Comparison of ENCODE assay signal across 1 cellular context in the genomic region with DNA sequence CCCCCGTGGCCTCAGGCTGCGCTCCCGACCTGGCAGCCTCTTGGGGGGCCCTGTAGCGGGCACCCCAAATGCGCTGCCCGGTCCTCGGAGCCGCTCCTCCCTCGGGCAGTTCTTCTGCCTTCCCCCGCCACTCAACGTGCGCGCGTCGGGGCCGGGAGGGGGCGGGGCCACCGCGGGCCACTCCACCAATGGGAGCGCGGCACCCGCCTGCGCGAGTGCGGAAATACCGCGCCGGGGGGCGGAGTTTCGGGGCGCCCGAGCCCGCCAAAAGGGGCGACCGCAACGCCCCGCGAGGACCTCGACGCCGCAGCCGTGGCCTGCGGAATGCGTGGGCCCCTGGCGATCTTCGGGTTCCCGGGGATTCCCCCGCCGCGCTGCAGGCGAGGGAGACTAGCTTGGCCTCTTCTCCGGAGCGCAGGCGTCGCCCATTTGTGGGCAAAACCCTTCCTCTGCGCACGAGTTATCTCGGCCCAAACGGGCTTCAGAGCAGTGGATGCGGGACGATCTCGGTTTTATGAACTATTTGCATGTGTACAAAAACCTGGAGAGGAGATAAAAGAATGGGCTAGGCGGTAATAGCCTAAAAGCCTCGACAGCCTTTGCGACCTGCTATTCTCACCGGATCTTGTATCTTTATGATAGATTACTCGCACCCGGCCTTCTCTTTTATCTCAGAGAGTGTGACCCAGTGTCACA.
TF ChIP-seq lines count a peak whose summit lies in the region.

A gene with protein sequence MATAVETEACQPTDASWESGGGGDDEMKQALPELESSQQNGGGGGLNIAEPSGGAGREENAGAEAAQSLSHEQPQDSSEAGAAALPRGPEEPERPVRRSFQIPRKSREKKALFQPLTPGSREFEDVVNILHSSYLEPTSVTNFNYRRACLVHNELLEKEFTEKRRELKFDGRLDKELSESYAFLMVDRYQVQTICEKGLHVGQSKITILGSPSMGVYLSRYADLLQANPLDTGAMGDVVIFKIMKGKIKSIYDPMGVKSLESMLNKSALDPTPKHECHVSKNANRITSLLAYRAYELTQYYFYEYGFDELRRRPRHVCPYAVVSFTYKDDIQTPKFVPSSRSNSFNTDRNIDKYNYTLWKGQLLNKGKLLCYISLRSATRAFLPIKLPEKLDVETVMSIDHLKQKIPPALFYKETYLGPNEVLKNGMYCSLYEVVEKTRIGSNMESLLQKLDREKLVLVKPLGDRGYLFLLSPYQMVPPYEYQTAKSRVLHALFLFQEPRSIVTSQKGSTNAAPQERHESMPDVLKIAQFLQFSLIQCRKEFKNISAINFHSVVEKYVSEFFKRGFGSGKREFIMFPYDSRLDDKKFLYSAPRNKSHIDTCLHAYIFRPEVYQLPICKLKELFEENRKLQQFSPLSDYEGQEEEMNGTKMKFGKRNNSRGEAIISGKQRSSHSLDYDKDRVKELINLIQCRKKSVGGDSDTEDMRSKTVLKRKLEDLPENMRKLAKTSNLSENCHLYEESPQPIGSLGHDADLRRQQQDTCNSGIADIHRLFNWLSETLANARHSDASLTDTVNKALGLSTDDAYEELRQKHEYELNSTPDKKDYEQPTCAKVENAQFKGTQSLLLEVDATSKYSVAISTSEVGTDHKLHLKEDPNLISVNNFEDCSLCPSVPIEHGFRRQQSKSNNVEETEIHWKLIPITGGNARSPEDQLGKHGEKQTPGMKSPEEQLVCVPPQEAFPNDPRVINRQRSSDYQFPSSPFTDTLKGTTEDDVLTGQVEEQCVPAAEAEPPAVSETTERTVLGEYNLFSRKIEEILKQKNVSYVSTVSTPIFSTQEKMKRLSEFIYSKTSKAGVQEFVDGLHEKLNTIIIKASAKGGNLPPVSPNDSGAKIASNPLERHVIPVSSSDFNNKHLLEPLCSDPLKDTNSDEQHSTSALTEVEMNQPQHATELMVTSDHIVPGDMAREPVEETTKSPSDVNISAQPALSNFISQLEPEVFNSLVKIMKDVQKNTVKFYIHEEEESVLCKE (N-terminal part only) (minus strand): TSS at position 144 of the 696 bp plus-strand sequence. CDS start 259 bp downstream, outside the sequence.

TF ChIP-seq in HepG2, 621 proteins besides CTCF, POLR2A, EP300 and RAD21 (continues in another document):
- TF ChIP-seq MAFG (CRISPR knock-in tag; IDR thresholded peaks at IDR 0.05) (peak; percentile 3; the same call in 1 of the 2 replicates), SKI (IDR thresholded peaks at IDR 0.05; ENCODE audit: partially characterized antibody) (no peak), ZNF776 (CRISPR knock-in tag; IDR thresholded peaks at IDR 0.05) (peak; percentile 94), ZNF256 (CRISPR knock-in tag; conservative IDR thresholded peaks at IDR 0.05) (peak; percentile 95), MED13 (CRISPR knock-in tag; IDR thresholded peaks at IDR 0.05) (peak; percentile 59; the same call in 1 of the 2 replicates), USF2 (IDR thresholded peaks at IDR 0.05; ENCODE audit: low read depth, low read length) (no peak), USF2 (CRISPR knock-in tag; IDR thresholded peaks at IDR 0.05; ENCODE audit: borderline replicate concordance) (no peak), SP4 (CRISPR knock-in tag; IDR thresholded peaks at IDR 0.05) (peak; percentile 82), ZFP36L1 (CRISPR knock-in tag; IDR thresholded peaks at IDR 0.05) (peak; percentile 91), KDM1A (CRISPR knock-in tag; IDR thresholded peaks at IDR 0.05) (no peak), NPAS2 (CRISPR knock-in tag; IDR thresholded peaks at IDR 0.05; ENCODE audit: borderline replicate concordance) (no peak), ZNF121 (CRISPR knock-in tag; IDR thresholded peaks at IDR 0.05) (0 out of 2 replicates have a peak, but pooled peaks have one; percentile 7), PPARG (CRISPR knock-in tag; conservative IDR thresholded peaks at IDR 0.05) (peak; percentile 66), ARNT (IDR thresholded peaks at IDR 0.05) (no peak), ZNF431 (CRISPR knock-in tag; IDR thresholded peaks at IDR 0.05; ENCODE audit: borderline replicate concordance, low read depth) (peak; percentile 90), SCMH1 (CRISPR knock-in tag; IDR thresholded peaks at IDR 0.05; ENCODE audit: borderline replicate concordance) (no peak), ZUFSP (CRISPR knock-in tag; IDR thresholded peaks at IDR 0.05; ENCODE audit: borderline replicate concordance) (0 out of 2 replicates have a peak, but pooled peaks have one; percentile 52), HMGA1 (CRISPR knock-in tag; conservative IDR thresholded peaks at IDR 0.05) (no peak), MTF2 (CRISPR knock-in tag; IDR thresholded peaks at IDR 0.05; ENCODE audit: borderline replicate concordance) (0 out of 2 replicates have a peak, but pooled peaks have one; percentile 53), BCL6 (CRISPR knock-in tag; IDR thresholded peaks at IDR 0.05) (no peak), GMEB1 (CRISPR knock-in tag; IDR thresholded peaks at IDR 0.05; ENCODE audit: borderline replicate concordance) (peak; percentile 80), MYNN (CRISPR knock-in tag; IDR thresholded peaks at IDR 0.05; ENCODE audit: low read depth) (no peak; the same call in 1 of the 2 replicates), TEAD2 (CRISPR knock-in tag; IDR thresholded peaks at IDR 0.05) (peak; percentile 73; the same call in 1 of the 2 replicates), NR2F1 (CRISPR knock-in tag; IDR thresholded peaks at IDR 0.05) (no peak)
- TF ChIP-seq, protein P1, sequence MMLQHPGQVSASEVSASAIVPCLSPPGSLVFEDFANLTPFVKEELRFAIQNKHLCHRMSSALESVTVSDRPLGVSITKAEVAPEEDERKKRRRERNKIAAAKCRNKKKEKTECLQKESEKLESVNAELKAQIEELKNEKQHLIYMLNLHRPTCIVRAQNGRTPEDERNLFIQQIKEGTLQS (CRISPR knock-in tag; IDR thresholded peaks at IDR 0.05) = no peak
- TF ChIP-seq, protein P2, sequence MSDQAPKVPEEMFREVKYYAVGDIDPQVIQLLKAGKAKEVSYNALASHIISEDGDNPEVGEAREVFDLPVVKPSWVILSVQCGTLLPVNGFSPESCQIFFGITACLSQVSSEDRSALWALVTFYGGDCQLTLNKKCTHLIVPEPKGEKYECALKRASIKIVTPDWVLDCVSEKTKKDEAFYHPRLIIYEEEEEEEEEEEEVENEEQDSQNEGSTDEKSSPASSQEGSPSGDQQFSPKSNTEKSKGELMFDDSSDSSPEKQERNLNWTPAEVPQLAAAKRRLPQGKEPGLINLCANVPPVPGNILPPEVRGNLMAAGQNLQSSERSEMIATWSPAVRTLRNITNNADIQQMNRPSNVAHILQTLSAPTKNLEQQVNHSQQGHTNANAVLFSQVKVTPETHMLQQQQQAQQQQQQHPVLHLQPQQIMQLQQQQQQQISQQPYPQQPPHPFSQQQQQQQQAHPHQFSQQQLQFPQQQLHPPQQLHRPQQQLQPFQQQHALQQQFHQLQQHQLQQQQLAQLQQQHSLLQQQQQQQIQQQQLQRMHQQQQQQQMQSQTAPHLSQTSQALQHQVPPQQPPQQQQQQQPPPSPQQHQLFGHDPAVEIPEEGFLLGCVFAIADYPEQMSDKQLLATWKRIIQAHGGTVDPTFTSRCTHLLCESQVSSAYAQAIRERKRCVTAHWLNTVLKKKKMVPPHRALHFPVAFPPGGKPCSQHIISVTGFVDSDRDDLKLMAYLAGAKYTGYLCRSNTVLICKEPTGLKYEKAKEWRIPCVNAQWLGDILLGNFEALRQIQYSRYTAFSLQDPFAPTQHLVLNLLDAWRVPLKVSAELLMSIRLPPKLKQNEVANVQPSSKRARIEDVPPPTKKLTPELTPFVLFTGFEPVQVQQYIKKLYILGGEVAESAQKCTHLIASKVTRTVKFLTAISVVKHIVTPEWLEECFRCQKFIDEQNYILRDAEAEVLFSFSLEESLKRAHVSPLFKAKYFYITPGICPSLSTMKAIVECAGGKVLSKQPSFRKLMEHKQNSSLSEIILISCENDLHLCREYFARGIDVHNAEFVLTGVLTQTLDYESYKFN (CRISPR knock-in tag; conservative IDR thresholded peaks at IDR 0.05) = no peak; the same call in 1 of the 2 replicates
- TF ChIP-seq, protein P3, sequence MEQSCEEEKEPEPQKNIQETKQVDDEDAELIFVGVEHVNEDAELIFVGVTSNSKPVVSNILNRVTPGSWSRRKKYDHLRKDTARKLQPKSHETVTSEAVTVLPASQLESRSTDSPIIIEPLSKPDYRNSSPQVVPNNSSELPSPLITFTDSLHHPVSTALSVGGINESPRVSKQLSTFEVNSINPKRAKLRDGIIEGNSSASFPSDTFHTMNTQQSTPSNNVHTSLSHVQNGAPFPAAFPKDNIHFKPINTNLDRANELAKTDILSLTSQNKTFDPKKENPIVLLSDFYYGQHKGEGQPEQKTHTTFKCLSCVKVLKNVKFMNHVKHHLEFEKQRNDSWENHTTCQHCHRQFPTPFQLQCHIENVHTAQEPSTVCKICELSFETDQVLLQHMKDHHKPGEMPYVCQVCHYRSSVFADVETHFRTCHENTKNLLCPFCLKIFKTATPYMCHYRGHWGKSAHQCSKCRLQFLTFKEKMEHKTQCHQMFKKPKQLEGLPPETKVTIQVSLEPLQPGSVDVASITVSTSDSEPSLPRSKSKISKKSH (CRISPR knock-in tag; IDR thresholded peaks at IDR 0.05; ENCODE audit: borderline replicate concordance) = peak; percentile 68
- TF ChIP-seq, protein P4, sequence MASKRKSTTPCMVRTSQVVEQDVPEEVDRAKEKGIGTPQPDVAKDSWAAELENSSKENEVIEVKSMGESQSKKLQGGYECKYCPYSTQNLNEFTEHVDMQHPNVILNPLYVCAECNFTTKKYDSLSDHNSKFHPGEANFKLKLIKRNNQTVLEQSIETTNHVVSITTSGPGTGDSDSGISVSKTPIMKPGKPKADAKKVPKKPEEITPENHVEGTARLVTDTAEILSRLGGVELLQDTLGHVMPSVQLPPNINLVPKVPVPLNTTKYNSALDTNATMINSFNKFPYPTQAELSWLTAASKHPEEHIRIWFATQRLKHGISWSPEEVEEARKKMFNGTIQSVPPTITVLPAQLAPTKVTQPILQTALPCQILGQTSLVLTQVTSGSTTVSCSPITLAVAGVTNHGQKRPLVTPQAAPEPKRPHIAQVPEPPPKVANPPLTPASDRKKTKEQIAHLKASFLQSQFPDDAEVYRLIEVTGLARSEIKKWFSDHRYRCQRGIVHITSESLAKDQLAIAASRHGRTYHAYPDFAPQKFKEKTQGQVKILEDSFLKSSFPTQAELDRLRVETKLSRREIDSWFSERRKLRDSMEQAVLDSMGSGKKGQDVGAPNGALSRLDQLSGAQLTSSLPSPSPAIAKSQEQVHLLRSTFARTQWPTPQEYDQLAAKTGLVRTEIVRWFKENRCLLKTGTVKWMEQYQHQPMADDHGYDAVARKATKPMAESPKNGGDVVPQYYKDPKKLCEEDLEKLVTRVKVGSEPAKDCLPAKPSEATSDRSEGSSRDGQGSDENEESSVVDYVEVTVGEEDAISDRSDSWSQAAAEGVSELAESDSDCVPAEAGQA (IDR thresholded peaks at IDR 0.05; ENCODE audit: low read depth) = peak; percentile 68; the same call in 1 of the 2 replicates
- TF ChIP-seq, protein P4 (CRISPR knock-in tag; IDR thresholded peaks at IDR 0.05; ENCODE audit: borderline replicate concordance) = 0 out of 2 replicates have a peak, but pooled peaks have one; percentile 78
